In the genomic region with DNA sequence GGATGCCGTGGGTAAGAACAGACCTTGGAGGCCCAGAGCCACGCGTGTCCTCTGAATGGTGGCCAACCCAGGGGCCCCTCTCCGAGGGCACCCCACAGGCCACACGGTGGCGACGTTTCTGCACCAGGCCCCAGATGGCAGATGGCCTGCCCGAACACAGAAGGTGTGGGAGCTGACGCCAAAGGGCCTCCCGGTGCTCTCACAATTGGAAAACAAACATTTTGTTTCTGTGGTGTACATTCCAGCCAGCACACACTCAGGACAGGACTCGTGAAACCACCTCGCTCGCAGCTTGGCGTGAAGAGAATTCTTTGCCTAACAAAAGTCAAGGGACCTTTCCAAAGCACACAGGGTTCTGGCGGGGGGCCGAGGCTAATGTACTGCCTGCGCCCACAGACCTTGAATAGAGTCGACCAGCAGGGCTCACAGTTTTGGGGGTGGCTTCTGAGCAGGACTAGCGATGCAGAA, we compare ENCODE assay signal across 1 cellular context.
TF ChIP-seq lines count a peak whose summit lies in the region.

No MANE protein-coding gene starts in this region.

TF ChIP-seq in H1, 55 proteins besides CTCF, POLR2A, EP300 and RAD21:
- TF ChIP-seq EGR1 (IDR thresholded peaks at IDR 0.05; ENCODE audit: borderline replicate concordance, low read depth, low read length) (peak; percentile 77), SUZ12 (IDR thresholded peaks at IDR 0.05; ENCODE audit: low read length) (no peak), JUN (IDR thresholded peaks at IDR 0.05; ENCODE audit: low read depth, low read length) (no peak)
